Comparison of ENCODE assay signal across 8 cellular contexts in the genomic region with DNA sequence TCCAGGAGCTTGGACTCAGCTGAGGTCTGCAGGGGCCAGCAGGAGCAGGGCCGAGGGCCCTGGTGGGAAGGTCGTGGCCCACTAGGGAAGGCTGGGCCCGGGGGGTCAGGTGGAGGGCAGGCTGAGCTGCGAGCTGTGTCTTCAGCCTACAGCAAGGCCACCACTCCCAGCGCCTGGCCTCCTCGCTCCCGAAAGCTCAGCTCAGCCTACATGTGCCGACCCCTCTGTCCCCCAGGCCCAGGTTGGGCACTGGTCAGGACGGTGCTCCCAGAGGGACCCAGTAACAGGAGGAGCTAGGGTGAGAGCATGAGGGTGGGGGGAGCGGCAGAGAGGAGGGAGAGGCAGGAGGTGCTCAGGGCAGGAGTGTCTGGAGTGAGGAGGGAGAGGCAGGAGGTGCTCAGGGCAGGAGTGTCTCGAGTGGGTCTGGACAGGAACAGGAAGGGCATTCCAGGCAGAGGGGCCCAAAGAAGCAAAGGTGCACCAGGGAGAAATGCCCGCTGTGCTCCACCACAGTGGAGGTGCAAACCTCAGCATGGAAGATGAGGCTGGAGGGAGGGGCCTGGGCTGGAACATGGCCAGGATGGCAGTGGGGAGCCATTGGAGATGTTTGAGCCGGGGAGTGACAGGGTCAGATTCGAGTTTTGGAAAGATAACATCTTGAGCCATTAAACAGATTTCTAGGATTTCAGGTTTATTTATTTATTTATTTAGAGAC. TPM values are rescaled to one million over a fixed set of nuclear protein-coding genes. Genes with fewer than 3 reads are reported as not detected.
DNase-seq lines count a peak whose midpoint lies in the region; ATAC-seq and TF ChIP-seq lines count a peak whose summit lies in the region.

No MANE protein-coding gene starts in this region.

- H3K4me1 Mint-ChIP-seq in activated CD8-positive, alpha-beta memory T cell treated with anti-CD3 and anti-CD28 coated beads, Interleukin-2, amount 10 ng/mL, durations not matched to agents 7 days and 5 days: peaks cover 16% of the 10 kb centered on the region

- in situ Hi-C loops in astrocyte of the cerebellum (cut with HindIII; ENCODE audit: low sequenced_read_pairs): no loop called here

- H3K27ac ChIP-seq in lower lobe of right lung (peak overlapping the region; percentile 89), thyroid gland (peak overlapping the region in 2 of 3 donors; percentile 81 to 97)

- no peak for ATAC-seq in activated CD8-positive, alpha-beta memory T cell treated with anti-CD3 and anti-CD28 coated beads, Interleukin-2, amount 10 ng/mL, durations not matched to agents 7 days and 5 days
- ATAC-seq in lower lobe of right lung (peak; percentile 6 to 19), GM18868 (IDR thresholded peaks at IDR 0.05; ENCODE audit: unreplicated experiment) (no peak)

- peak overlapping the region; percentile 63 for H3K4me3 Mint-ChIP-seq in activated CD8-positive, alpha-beta memory T cell treated with anti-CD3 and anti-CD28 coated beads, Interleukin-2, amount 10 ng/mL, durations not matched to agents 7 days and 5 days

- H3K9me3 Mint-ChIP-seq in activated CD8-positive, alpha-beta memory T cell treated with anti-CD3 and anti-CD28 coated beads, Interleukin-2, amount 10 ng/mL, durations not matched to agents 7 days and 5 days (ENCODE audit: low read depth): no peaks in the 10 kb centered on the region

- no peaks in the 10 kb centered on the region for H3K36me3 Mint-ChIP-seq in activated CD8-positive, alpha-beta memory T cell treated with anti-CD3 and anti-CD28 coated beads, Interleukin-2, amount 10 ng/mL, durations not matched to agents 7 days and 5 days

- TF ChIP-seq CTCF in astrocyte of the cerebellum (IDR thresholded peaks at IDR 0.05; ENCODE audit: low read depth, low read length, missing control alignments) (no peak), lower lobe of right lung (IDR thresholded peaks at IDR 0.05) (no peak), thyroid gland (IDR thresholded peaks at IDR 0.05) (no peak), GM10266 (IDR thresholded peaks at IDR 0.05; ENCODE audit: control insufficient read depth, insufficient read depth, low read depth, missing control alignments) (no peak)

- H3K4me1 ChIP-seq in lower lobe of right lung (peaks cover 46% of the 10 kb centered on the region), thyroid gland (peaks cover 27 to 38% of the 10 kb centered on the region in 2 donors)

- DNase-seq in activated CD8-positive, alpha-beta memory T cell treated with anti-CD3 and anti-CD28 coated beads, Interleukin-2, amount 10 ng/mL, durations not matched to agents 7 days and 5 days: no peak
- no peak for DNase-seq in activated CD8-positive, alpha-beta memory T cell treated with anti-CD3 and anti-CD28 coated beads, Interleukin-2, amount 50 U/mL, for 4 hours
- DNase-seq in astrocyte of the cerebellum (ENCODE audit: low read depth): no peak
- peak; percentile 59 for DNase-seq in lower lobe of right lung
- no peak for DNase-seq in thyroid gland
- DNase-seq in GM10266 (ENCODE audit: extremely low spot score): no peak
- no peak for DNase-seq in LoVo (ENCODE audit: low spot score)

- H3K36me3 ChIP-seq in lower lobe of right lung (no peaks in the 10 kb centered on the region), thyroid gland (no peaks in the 10 kb centered on the region)

- H3K27me3 Mint-ChIP-seq in activated CD8-positive, alpha-beta memory T cell treated with anti-CD3 and anti-CD28 coated beads, Interleukin-2, amount 10 ng/mL, durations not matched to agents 7 days and 5 days: peaks cover 11% of the 10 kb centered on the region

- H3K27me3 ChIP-seq in lower lobe of right lung (ENCODE audit: low read depth) (no peaks in the 10 kb centered on the region), thyroid gland (no peaks in the 10 kb centered on the region)

- H3K4me3 ChIP-seq in astrocyte of the cerebellum (ENCODE audit: low read depth, low read length) (peak overlapping the region; percentile 68), lower lobe of right lung (peak overlapping the region; percentile 71), thyroid gland (replicated peaks in 1 of 3) (peak overlapping the region in 1 of 3 donors; percentile 62)

- CTCF ChIA-PET in activated CD8-positive, alpha-beta memory T cell treated with anti-CD3 and anti-CD28 coated beads, Interleukin-2, amount 10 ng/mL, durations not matched to agents 7 days and 5 days (lab: Charles Lee): interaction anchor here (0.5 to 1.6 kb wide), 5 partner anchors 34 to 257 kb away, joined by 3 to 7 read pairs (median 4); no protein-coding TSS in a partner anchor

- no peak overlapping the region for H3K27ac Mint-ChIP-seq in activated CD8-positive, alpha-beta memory T cell treated with anti-CD3 and anti-CD28 coated beads, Interleukin-2, amount 10 ng/mL, durations not matched to agents 7 days and 5 days

- WGBS in thyroid gland, 2 donors: 59% methylated on average over 11 to 14 of the region's 14 CpGs

- intact Hi-C loops in lower lobe of right lung (cut with DNase I): no loop called here
- intact Hi-C loops in thyroid gland (cut with DNase I): loop anchor here (5.0 kb wide), 2 partner anchors 188 to 258 kb away; no protein-coding TSS in a partner anchor

- no peak for TF ChIP-seq POLR2A in thyroid gland (IDR thresholded peaks at IDR 0.05)

- no peaks in the 10 kb centered on the region for H3K9me3 ChIP-seq in lower lobe of right lung
- H3K9me3 ChIP-seq in thyroid gland: no peaks in the 10 kb centered on the region

RNA-seq across cellular contexts. Expression of gene GPR132, which starts 29.1 kb away (rescaled TPM):
- total RNA-seq in activated CD8-positive, alpha-beta memory T cell treated with anti-CD3 and anti-CD28 coated beads, Interleukin-2, amount 10 ng/mL, durations not matched to agents 7 days and 5 days: 10 to 100 TPM; 47.4 to 49.4 TPM
- total RNA-seq in lower lobe of right lung (7.2 TPM), thyroid gland (1 to 10 TPM; 1.0 to 4.6 (median 2.1) TPM)

Comparison
In these comparisons a context has a peak if more than half of its experiments do, and no peak if none do; other contexts are left out.
1. ATAC-seq: peak in lower lobe of right lung (2 of 2); none in activated CD8-positive, alpha-beta memory T cell treated with anti-CD3 and anti-CD28 coated beads, Interleukin-2, amount 10 ng/mL, durations not matched to agents 7 days and 5 days (single experiment) and GM18868 (single experiment).